ENCODE assay signal across 13 cellular contexts in genomic region chr10:5876181-5876768, GRCh38.
A peak's percentile ranks its signal among the peaks of the same experiment; 100 is the strongest.
DNase-seq lines count a peak whose midpoint lies in the region; ATAC-seq and TF ChIP-seq lines count a peak whose summit lies in the region.
"Had no signal": no experiment of that assay in that cellular context is flagged by ENCODE, and none has a peak within 500 bp of the region (broad histone marks: within the 10 kb centered on the region; RNA-seq: fewer than 3 reads in every experiment).

No MANE protein-coding gene starts in this region.

- ATAC-seq in HG02973 (IDR thresholded peaks at IDR 0.05; ENCODE audit: unreplicated experiment) (no peak), HG03520 (IDR thresholded peaks at IDR 0.05; ENCODE audit: unreplicated experiment) (no peak)
- ATAC-seq: activated naive CD8-positive, alpha-beta T cell treated with anti-CD3 and anti-CD28 coated beads, Interleukin-2, amount 50 U/mL, for 24 hours had no signal

- TF ChIP-seq CTCF in AG09309 (IDR thresholded peaks at IDR 0.05; ENCODE audit: control insufficient read depth, insufficient read depth, low read depth, low read length, missing control alignments) (no peak), choroid plexus epithelial cell (conservative IDR thresholded peaks at IDR 0.05; ENCODE audit: low read depth, low read length) (no peak)

- no peak overlapping the region for H3K4me3 ChIP-seq in AG09309 (ENCODE audit: control insufficient read depth, low read depth, low read length)
- no peak overlapping the region for H3K4me3 ChIP-seq in choroid plexus epithelial cell (ENCODE audit: low read depth, low read length)

- DNase-seq in AG09309 (ENCODE audit: low read depth) (peak; percentile 86), NCI-H1694 (lab: John Stamatoyannopoulos, UW) (peak; percentile 47), choroid plexus epithelial cell (ENCODE audit: low read depth) (peak; percentile 35), non-pigmented ciliary epithelial cell (ENCODE audit: low read depth) (peak; percentile 45), GDM1 (lab: John Stamatoyannopoulos, UW) (no peak)
- DNase-seq in stimulated activated naive CD4-positive, alpha-beta T cell treated with Interleukin-2 at 50 U/mL for 16 hours (lab: John Stamatoyannopoulos, UW): no peak
- DNase-seq: activated naive CD8-positive, alpha-beta T cell treated with anti-CD3 and anti-CD28 coated beads, Interleukin-2, amount 50 U/mL, for 24 hours; activated T-cell treated with anti-CD3 and anti-CD28 coated beads for 4 hours; MV-4-11; NCI-H774; SHP77 had no signal

Comparison
In these comparisons a context has a peak if more than half of its experiments do, and no peak if none do; other contexts are left out.
1. DNase-seq: peak in AG09309 (single experiment), NCI-H1694 (single experiment), choroid plexus epithelial cell (single experiment) and non-pigmented ciliary epithelial cell (single experiment); none in stimulated activated naive CD4-positive, alpha-beta T cell treated with Interleukin-2 at 50 U/mL for 16 hours (single experiment) and GDM1 (single experiment).